In genomic region chr17:35433075-35433894, GRCh38 we compare ENCODE assay signal across 1 cellular context.
TF ChIP-seq lines count a peak whose summit lies in the region.

No MANE protein-coding gene starts in this region.

TF ChIP-seq in WTC11, 78 proteins besides CTCF, POLR2A, EP300 and RAD21 (continued from another document):
- no peak for TF ChIP-seq E2F4 (CRISPR knock-in tag; IDR thresholded peaks at IDR 0.05; ENCODE audit: borderline replicate concordance, low read depth)
- no peak for TF ChIP-seq ZNF671 (CRISPR knock-in tag; IDR thresholded peaks at IDR 0.05)
- TF ChIP-seq AFF4 (CRISPR knock-in tag; IDR thresholded peaks at IDR 0.05; ENCODE audit: borderline replicate concordance): no peak
- no peak for TF ChIP-seq ZBTB43 (CRISPR knock-in tag; IDR thresholded peaks at IDR 0.05)
- TF ChIP-seq ZMAT4 (CRISPR knock-in tag; IDR thresholded peaks at IDR 0.05): no peak
- peak; percentile 41; the same call in 1 of the 2 replicates for TF ChIP-seq TEAD4 (CRISPR knock-in tag; IDR thresholded peaks at IDR 0.05)
- no peak for TF ChIP-seq NFE2L1 (CRISPR knock-in tag; IDR thresholded peaks at IDR 0.05)
- no peak for TF ChIP-seq HMGA2 (CRISPR knock-in tag; IDR thresholded peaks at IDR 0.05)
- no peak for TF ChIP-seq ZNF512 (CRISPR knock-in tag; IDR thresholded peaks at IDR 0.05; ENCODE audit: borderline replicate concordance)
